In genomic region chrX:15675490-15675921, GRCh38 we compare ENCODE assay signal across 8 cellular contexts. TPM values are rescaled to one million over a fixed set of nuclear protein-coding genes. Genes with fewer than 3 reads are reported as not detected.
DNase-seq lines count a peak whose midpoint lies in the region; ATAC-seq and TF ChIP-seq lines count a peak whose summit lies in the region.

No MANE protein-coding gene starts in this region.

- DNase-seq in G401 (ENCODE audit: low spot score): peak; percentile 85
- DNase-seq in RKO (ENCODE audit: low spot score): peak; percentile 87
- peak; percentile 85 for DNase-seq in activated naive CD4-positive, alpha-beta T cell treated with anti-CD3 and anti-CD28 coated beads, Interleukin-2, amount 10 ng/mL, durations not matched to agents 7 days and 5 days
- DNase-seq in heart right ventricle: peak; percentile 72 to 76
- DNase-seq in psoas muscle: peak; percentile 84 to 92

- H3K27me3 ChIP-seq in heart right ventricle (peaks cover 0 to 17% (median 0%) of the 10 kb centered on the region in 7 donors), psoas muscle (ENCODE audit: insufficient read depth in 3 of 3, low read length in 2 of 3) (peaks cover 0 to 3% (median 0%) of the 10 kb centered on the region in 3 donors)

- peak; percentile 59 for ATAC-seq in GM21737 (IDR thresholded peaks at IDR 0.05; ENCODE audit: unreplicated experiment)
- peak; percentile 76 to 89 (median 82) for ATAC-seq in heart right ventricle
- ATAC-seq in psoas muscle: peak; percentile 79 to 85 (median 80)

- H3K9me3 ChIP-seq in KOPT-K1 (ENCODE audit: insufficient read depth, low read length, poor library complexity, severe bottlenecking): no peaks in the 10 kb centered on the region
- no peaks in the 10 kb centered on the region for H3K9me3 ChIP-seq in heart right ventricle
- no peaks in the 10 kb centered on the region for H3K9me3 ChIP-seq in psoas muscle

- H3K9me3 Mint-ChIP-seq in activated naive CD4-positive, alpha-beta T cell treated with anti-CD3 and anti-CD28 coated beads, Interleukin-2, amount 10 ng/mL, durations not matched to agents 7 days and 5 days: no peaks in the 10 kb centered on the region

- TF ChIP-seq CTCF in heart right ventricle (IDR thresholded peaks at IDR 0.05): no peak
- TF ChIP-seq CTCF in psoas muscle (IDR thresholded peaks at IDR 0.05): no peak

- peak overlapping the region; percentile 54 to 84 (median 77) for H3K4me3 ChIP-seq in heart right ventricle
- H3K4me3 ChIP-seq in psoas muscle: peak overlapping the region; percentile 82
- H3K4me3 ChIP-seq in urinary bladder (ENCODE audit: low read depth, low read length): peak overlapping the region; percentile 62

- H3K4me1 Mint-ChIP-seq in activated naive CD4-positive, alpha-beta T cell treated with anti-CD3 and anti-CD28 coated beads, Interleukin-2, amount 10 ng/mL, durations not matched to agents 7 days and 5 days: peaks cover 9% of the 10 kb centered on the region

- peaks cover 1% of the 10 kb centered on the region for H3K36me3 Mint-ChIP-seq in activated naive CD4-positive, alpha-beta T cell treated with anti-CD3 and anti-CD28 coated beads, Interleukin-2, amount 10 ng/mL, durations not matched to agents 7 days and 5 days

- H3K27ac Mint-ChIP-seq in activated naive CD4-positive, alpha-beta T cell treated with anti-CD3 and anti-CD28 coated beads, Interleukin-2, amount 10 ng/mL, durations not matched to agents 7 days and 5 days: no peak overlapping the region

- H3K4me3 Mint-ChIP-seq in activated naive CD4-positive, alpha-beta T cell treated with anti-CD3 and anti-CD28 coated beads, Interleukin-2, amount 10 ng/mL, durations not matched to agents 7 days and 5 days: no peak overlapping the region

- H3K27ac ChIP-seq in KOPT-K1 (ENCODE audit: low read depth, low read length, poor library complexity, severe bottlenecking): peak overlapping the region; percentile 89
- peak overlapping the region; percentile 86 to 99 (median 98) for H3K27ac ChIP-seq in heart right ventricle
- peak overlapping the region; percentile 97 for H3K27ac ChIP-seq in psoas muscle
- H3K27ac ChIP-seq in urinary bladder (ENCODE audit: low read depth): peak overlapping the region; percentile 99

- in situ Hi-C loops in G401 (cut with HindIII; ENCODE audit: low sequenced_read_pairs): no loop called here

- 0 to 1% methylated on average over 29 to 38 of the region's 38 CpGs for WGBS in heart right ventricle, 2 donors
- 0% methylated on average over 32 to 38 of the region's 38 CpGs for WGBS in psoas muscle, 3 donors
- WGBS in urinary bladder: under 1% methylated on average over 38 of the region's 38 CpGs

- intact Hi-C loops in heart right ventricle (cut with DNase I) (loop anchor here in 1 of 10 donors (10.0 kb wide), 1 partner anchor 181 kb away; the partner anchor contains the start of gene PIR), psoas muscle (cut with DNase I) (loop anchor here in 1 of 2 donors (5.0 to 10.0 kb wide), 2 partner anchors 182 to 341 kb away; partner anchors contain the start of gene PIGA)

- peaks cover 5% of the 10 kb centered on the region; the same call in 1 of the 2 replicates for H3K36me3 ChIP-seq in KOPT-K1 (ENCODE audit: insufficient read depth, low read length)
- H3K36me3 ChIP-seq in heart right ventricle: peaks cover 0 to 8% (median 0%) of the 10 kb centered on the region in 9 donors
- H3K36me3 ChIP-seq in psoas muscle (ENCODE audit: insufficient read depth in 1 of 2, low read depth in 1 of 2): peaks cover 0 to 5% of the 10 kb centered on the region in 2 donors
- H3K36me3 ChIP-seq in urinary bladder (ENCODE audit: insufficient read depth): no peaks in the 10 kb centered on the region

- CTCF ChIA-PET in activated naive CD4-positive, alpha-beta T cell treated with anti-CD3 and anti-CD28 coated beads, Interleukin-2, amount 10 ng/mL, durations not matched to agents 7 days and 5 days (lab: Charles Lee): no interaction called here

- H3K27me3 Mint-ChIP-seq in activated naive CD4-positive, alpha-beta T cell treated with anti-CD3 and anti-CD28 coated beads, Interleukin-2, amount 10 ng/mL, durations not matched to agents 7 days and 5 days: peaks cover 4% of the 10 kb centered on the region

- H3K4me1 ChIP-seq in heart right ventricle (peaks cover 0 to 36% (median 14%) of the 10 kb centered on the region in 9 donors), psoas muscle (peaks cover 14% of the 10 kb centered on the region), urinary bladder (ENCODE audit: insufficient read depth) (no peaks in the 10 kb centered on the region)

RNA-seq across cellular contexts. Expression of gene CLTRN, which starts 10.9 kb away (rescaled TPM):
- total RNA-seq in G401 (2014; rRNA removed; shearing (Covaris generic)): 0.06 TPM in 1 of 2 replicates, not detected in the other
- total RNA-seq in heart right ventricle (1 to 10 TPM in 2 of 10 donors, under 1 TPM in 8; 0.17 to 1.4 (median 0.86) TPM), psoas muscle (not detected), urinary bladder (0.90 TPM)
- polyA plus RNA-seq in heart right ventricle (1 to 10 TPM in 1 of 2 donors, under 1 TPM in 1; 0.07 to 2.4 TPM), psoas muscle (not detected), urinary bladder (0.63 TPM)

Comparison
In these comparisons a context has a peak if more than half of its experiments do, and no peak if none do; other contexts are left out.
1. Peak in every context shown above with its lines: DNase-seq, ATAC-seq, H3K4me3 ChIP-seq and H3K27ac ChIP-seq.